Comparison of ENCODE assay signal across 12 cellular contexts in genomic region chr3:12870942-12871341, GRCh38. TPM values are rescaled to one million over a fixed set of nuclear protein-coding genes. Genes with fewer than 3 reads are reported as not detected.
A peak's percentile ranks its signal among the peaks of the same experiment; 100 is the strongest.
DNase-seq lines count a peak whose midpoint lies in the region; ATAC-seq lines count a peak whose summit lies in the region.
"Had no signal": no experiment of that assay in that cellular context is flagged by ENCODE, and none has a peak within 500 bp of the region (broad histone marks: within the 10 kb centered on the region; RNA-seq: fewer than 3 reads in every experiment).

No MANE protein-coding gene starts in this region.

- DNase-seq in stimulated activated naive CD8-positive, alpha-beta T cell treated with anti-CD3 and anti-CD28 coated beads, Interleukin-15, Interleukin-2, amounts not matched to agents 100 U/mL and 50 U/mL, for 24 hours, result no peak
- DNase-seq in NOMO-1 treated with dmso at 0.1 percent for 144 hours (lab: John Stamatoyannopoulos, UW; ENCODE audit: unreplicated experiment) (peak; percentile 47), right cardiac atrium (peak; percentile 77 to 89 (median 81)), HT-29 (ENCODE audit: low spot score) (no peak), NCI-H1092 (lab: John Stamatoyannopoulos, UW) (no peak)
- DNase-seq in stimulated activated CD4-positive, alpha-beta T cell treated with anti-CD3 and anti-CD28 coated beads, Interleukin-12 subunit alpha, Interleukin-12 subunit beta, amount 100 ng/mL, for 4 hours, result no peak
- no peak for DNase-seq in activated CD4-positive, CD25-positive, alpha-beta regulatory T cell treated with anti-CD3 and anti-CD28 coated beads, Interleukin-2, amount 50 U/mL, for 72 hours
- DNase-seq: dorsolateral prefrontal cortex; NK-92 treated with Interleukin-12 subunit alpha and Interleukin-12 subunit beta, amount 100 ng/mL, for 24 hours had no signal

- H3K9me3 ChIP-seq in right cardiac atrium (ENCODE audit: control insufficient read depth, low read length), result no peaks in the 10 kb centered on the region
- H3K9me3 ChIP-seq: suprapubic skin had no signal

- H3K27ac Mint-ChIP-seq in stimulated activated naive CD8-positive, alpha-beta T cell treated with anti-CD3 and anti-CD28 coated beads, Interleukin-15, Interleukin-2, amounts not matched to agents 100 ng/mL and 50 ng/mL, for 24 hours, result peak overlapping the region; percentile 5

- 51% methylated on average over 9 of the region's 9 CpGs for WGBS in right cardiac atrium

- H3K36me3 Mint-ChIP-seq in stimulated activated naive CD8-positive, alpha-beta T cell treated with anti-CD3 and anti-CD28 coated beads, Interleukin-15, Interleukin-2, amounts not matched to agents 100 ng/mL and 50 ng/mL, for 24 hours (ENCODE audit: low read depth), result no peaks in the 10 kb centered on the region
- H3K36me3 Mint-ChIP-seq: CD4-positive, CD25-positive, alpha-beta regulatory T cell had no signal

- H3K4me3 Mint-ChIP-seq in stimulated activated naive CD8-positive, alpha-beta T cell treated with anti-CD3 and anti-CD28 coated beads, Interleukin-15, Interleukin-2, amounts not matched to agents 100 ng/mL and 50 ng/mL, for 24 hours, result no peak overlapping the region

- H3K9me3 Mint-ChIP-seq in stimulated activated naive CD8-positive, alpha-beta T cell treated with anti-CD3 and anti-CD28 coated beads, Interleukin-15, Interleukin-2, amounts not matched to agents 100 ng/mL and 50 ng/mL, for 24 hours, result no peaks in the 10 kb centered on the region
- H3K9me3 Mint-ChIP-seq: CD4-positive, CD25-positive, alpha-beta regulatory T cell had no signal

- H3K4me1 Mint-ChIP-seq in stimulated activated naive CD8-positive, alpha-beta T cell treated with anti-CD3 and anti-CD28 coated beads, Interleukin-15, Interleukin-2, amounts not matched to agents 100 ng/mL and 50 ng/mL, for 24 hours (ENCODE audit: low read depth), result peaks cover 20% of the 10 kb centered on the region

- H3K27me3 Mint-ChIP-seq in stimulated activated naive CD8-positive, alpha-beta T cell treated with anti-CD3 and anti-CD28 coated beads, Interleukin-15, Interleukin-2, amounts not matched to agents 100 ng/mL and 50 ng/mL, for 24 hours, result peaks cover 26% of the 10 kb centered on the region

- no peaks in the 10 kb centered on the region for H3K4me1 ChIP-seq in right cardiac atrium (ENCODE audit: control insufficient read depth, insufficient read depth, low read length)

- no peak for ATAC-seq in stimulated activated naive CD8-positive, alpha-beta T cell treated with anti-CD3 and anti-CD28 coated beads, Interleukin-15, Interleukin-2, amounts not matched to agents 100 U/mL and 50 U/mL, for 24 hours
- ATAC-seq in right cardiac atrium, result no peak

- no peak overlapping the region for H3K4me3 ChIP-seq in right cardiac atrium (ENCODE audit: low read length)
- H3K4me3 ChIP-seq: dorsolateral prefrontal cortex, suprapubic skin had no signal

- H3K27me3 ChIP-seq in right cardiac atrium (ENCODE audit: control insufficient read depth, insufficient read depth), result no peaks in the 10 kb centered on the region

- no peak overlapping the region for H3K27ac ChIP-seq in right cardiac atrium (ENCODE audit: low read length)
- H3K27ac ChIP-seq: dorsolateral prefrontal cortex, suprapubic skin had no signal

- intact Hi-C loops in right cardiac atrium (cut with DNase I), result loop anchor here in 1 of 4 donors (10.0 kb wide), 1 partner anchor 956 kb away; no protein-coding TSS in a partner anchor

RNA-seq across cellular contexts. Expression of gene RPL32, which starts 29.6 kb away (rescaled TPM):
- 1,000 to 10,000 TPM in 3 of 4 donors, 100 to 1,000 TPM in 1; 993 to 1,089 (median 1,033) TPM for total RNA-seq in right cardiac atrium
- polyA plus RNA-seq in right cardiac atrium, result 1,539 TPM
- 1,047 and 1,077 TPM in 2 replicates for total RNA-seq in HT-29 (2014; rRNA removed; shearing (Covaris generic))

Comparison
In these comparisons a context has a peak if more than half of its experiments do, and no peak if none do; other contexts are left out.
1. DNase-seq: peak in NOMO-1 treated with dmso at 0.1 percent for 144 hours (single experiment) and right cardiac atrium (3 of 3); none in stimulated activated naive CD8-positive, alpha-beta T cell treated with anti-CD3 and anti-CD28 coated beads, Interleukin-15, Interleukin-2, amounts not matched to agents 100 U/mL and 50 U/mL, for 24 hours (single experiment), stimulated activated CD4-positive, alpha-beta T cell treated with anti-CD3 and anti-CD28 coated beads, Interleukin-12 subunit alpha, Interleukin-12 subunit beta, amount 100 ng/mL, for 4 hours (single experiment), HT-29 (single experiment), NCI-H1092 (single experiment) and activated CD4-positive, CD25-positive, alpha-beta regulatory T cell treated with anti-CD3 and anti-CD28 coated beads, Interleukin-2, amount 50 U/mL, for 72 hours (single experiment).